In the genomic region with DNA sequence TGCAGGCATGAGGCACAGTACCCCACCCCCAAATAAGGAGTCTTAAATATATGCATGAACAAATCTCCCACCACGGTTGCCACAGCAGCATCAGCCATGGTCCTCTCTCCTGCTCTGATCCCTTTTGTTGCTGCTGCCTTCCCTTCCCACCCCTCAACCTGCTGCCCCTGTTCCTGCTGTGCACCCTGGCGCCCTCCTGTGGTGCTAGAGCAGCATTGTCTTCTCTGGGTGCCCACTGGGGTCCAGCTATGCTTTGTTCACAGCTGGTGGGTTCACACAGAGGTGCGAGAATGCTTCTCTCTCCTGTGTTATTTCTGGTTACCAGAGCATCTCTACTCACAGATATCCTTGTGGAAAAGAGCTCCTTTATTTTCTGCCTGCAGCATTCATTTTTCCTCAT, we compare ENCODE assay signal across 8 cellular contexts.
DNase-seq lines count a peak whose midpoint lies in the region; ATAC-seq, FAIRE-seq and TF ChIP-seq lines count a peak whose summit lies in the region.
"Had no signal": no experiment of that assay in that cellular context is flagged by ENCODE, and none has a peak within 500 bp of the region (broad histone marks: within the 10 kb centered on the region; RNA-seq: fewer than 3 reads in every experiment).

No MANE protein-coding gene starts in this region.

- no peak overlapping the region for H3K4me3 ChIP-seq in DOHH2 (ENCODE audit: low read length)

- no peak overlapping the region for H2AK5ac ChIP-seq in H9 (ENCODE audit: insufficient read length, low read length)

- H4K5ac ChIP-seq in H9 (ENCODE audit: insufficient read length, low read depth, low read length): no peak overlapping the region

- no peak overlapping the region for H3K56ac ChIP-seq in H9 (ENCODE audit: insufficient read length, low read depth, low read length)

- H3K79me2 ChIP-seq in DOHH2 (ENCODE audit: control insufficient read depth, low read length) (no peaks in the 10 kb centered on the region), H9 (ENCODE audit: insufficient read depth, low read length) (no peaks in the 10 kb centered on the region)

- H3K9ac ChIP-seq in H9 (ENCODE audit: extremely low read depth, insufficient read length, low read length): no peak overlapping the region

- H2BK20ac ChIP-seq in H9 (ENCODE audit: low read depth, low read length, poor library complexity, severe bottlenecking): no peak overlapping the region

- TF ChIP-seq CTCF in DOHH2 (IDR thresholded peaks at IDR 0.05; ENCODE audit: low read depth, low read length, poor library complexity, severe bottlenecking) (peak; percentile 66), H9 (conservative IDR thresholded peaks at IDR 0.05) (peak; percentile 76)

- ATAC-seq in GM21390 (IDR thresholded peaks at IDR 0.05; ENCODE audit: unreplicated experiment): no peak

- H2BK12ac ChIP-seq in H9 (ENCODE audit: insufficient read length, low read depth, low read length): no peak overlapping the region

- no peak for FAIRE-seq in frontal cortex (lab: Jason Lieb, UNC)

- no peaks in the 10 kb centered on the region for H3K27me3 Mint-ChIP-seq in H9 (ENCODE audit: low read depth)

- peak overlapping the region; percentile 3 to 48 (median 40); a peak in 5 of 7 replicates for H3K27ac Mint-ChIP-seq in H9

- no peak overlapping the region for H4K8ac ChIP-seq in H9 (replicated peaks; ENCODE audit: insufficient read length, low read depth, low read length)

- no peaks in the 10 kb centered on the region for H4K20me1 ChIP-seq in DOHH2 (ENCODE audit: control insufficient read depth, insufficient read depth, low read depth, low read length)
- H4K20me1 ChIP-seq in H9 (ENCODE audit: control insufficient read depth, insufficient read depth, insufficient read length): no peaks in the 10 kb centered on the region

- H3K9me3 ChIP-seq in DOHH2 (ENCODE audit: control insufficient read depth, insufficient read depth, low read length) (no peaks in the 10 kb centered on the region), H9 (ENCODE audit: control insufficient read depth, low read depth, low read length) (no peaks in the 10 kb centered on the region)

- H3K23ac ChIP-seq in H9 (ENCODE audit: insufficient read length, low read depth, low read length): no peak overlapping the region

- H3T11ph ChIP-seq in H9 (ENCODE audit: low read length): no peak overlapping the region

- no peak overlapping the region for H2BK120ac ChIP-seq in H9 (ENCODE audit: low read depth, low read length, poor library complexity, severe bottlenecking)

- H3K18ac ChIP-seq in H9 (ENCODE audit: insufficient read length, low read depth, low read length): no peak overlapping the region

- no peak overlapping the region for H2BK15ac ChIP-seq in H9 (ENCODE audit: low read depth, low read length)

- H3K27ac ChIP-seq in DOHH2 (ENCODE audit: low read depth, low read length) (no peak overlapping the region), H9 (ENCODE audit: insufficient read length, low read depth, low read length) (no peak overlapping the region)

- peaks cover 2 to 5% (median 2%) of the 10 kb centered on the region in 3 experiments; a peak in 6 of 7 replicates for H3K36me3 Mint-ChIP-seq in H9 (ENCODE audit: insufficient read depth in 1 of 3, low read depth in 3 of 3)

- no peak overlapping the region for H3K4me3 Mint-ChIP-seq in H9

- peaks cover 20 to 29% of the 10 kb centered on the region in 2 experiments for H3K4me1 Mint-ChIP-seq in H9

- H3K27me3 ChIP-seq in DOHH2 (ENCODE audit: control insufficient read depth, low read length) (no peaks in the 10 kb centered on the region), H9 (ENCODE audit: insufficient read depth, low read length) (no peaks in the 10 kb centered on the region)

- no peak overlapping the region for H2BK5ac ChIP-seq in H9 (ENCODE audit: insufficient read length, low read length)

- no peak overlapping the region for H2AFZ ChIP-seq in H9 (ENCODE audit: low read length)

- peak; percentile 75 for DNase-seq in H9
- peak; percentile 21 for DNase-seq in SKM-1 (lab: John Stamatoyannopoulos, UW; ENCODE audit: unreplicated experiment)
- peak; percentile 14 for DNase-seq in kidney tubule cell (ENCODE audit: low spot score)
- DNase-seq in RPMI8226: no peak
- DNase-seq in frontal cortex (ENCODE audit: low spot score in 2 of 2): no peak
- DNase-seq: T-helper 9 cell had no signal

- H3K79me1 ChIP-seq in H9 (ENCODE audit: insufficient read depth, low read depth, low read length, poor library complexity, severe bottlenecking): no peaks in the 10 kb centered on the region

- no peak overlapping the region for H4K91ac ChIP-seq in H9 (ENCODE audit: insufficient read length, low read depth, low read length)

- H3K23me2 ChIP-seq in H9 (ENCODE audit: insufficient read length, low read depth, low read length, poor library complexity, severe bottlenecking): no peaks in the 10 kb centered on the region

- H3K4me2 ChIP-seq in DOHH2 (ENCODE audit: low read length): no peak overlapping the region
- no peak overlapping the region for H3K4me2 ChIP-seq in H9 (ENCODE audit: insufficient read depth, insufficient read length, low read length)

- no peaks in the 10 kb centered on the region for H3K9me2 ChIP-seq in DOHH2 (replicated peaks; ENCODE audit: control insufficient read depth, low read length)

- no peaks in the 10 kb centered on the region for H3K4me1 ChIP-seq in DOHH2 (ENCODE audit: control insufficient read depth, low read length)
- no peaks in the 10 kb centered on the region for H3K4me1 ChIP-seq in H9 (ENCODE audit: insufficient read depth, low read length)

- H3K36me3 ChIP-seq in DOHH2 (ENCODE audit: control insufficient read depth, low read length): no peaks in the 10 kb centered on the region

- no CpG with 5 or more reads among the region's 3 CpGs for WGBS in H9 (ENCODE audit: extremely low coverage, insufficient read length, low lambda C conversion rate)

- no peak overlapping the region for H3K14ac ChIP-seq in H9 (ENCODE audit: insufficient read depth, low read length)

- H3K4ac ChIP-seq in H9 (ENCODE audit: low read depth, low read length): no peak overlapping the region

- no peaks in the 10 kb centered on the region for H3F3A ChIP-seq in DOHH2 (ENCODE audit: control insufficient read depth, insufficient read depth)

- no peaks in the 10 kb centered on the region for H3K9me3 Mint-ChIP-seq in H9

Comparison
In these comparisons a context has a peak if more than half of its experiments do, and no peak if none do; other contexts are left out.
1. DNase-seq: peak in H9 (single experiment), SKM-1 (single experiment) and kidney tubule cell (single experiment); none in RPMI8226 (single experiment) and frontal cortex (0 of 2).